Comparison of ENCODE assay signal across 19 cellular contexts in genomic region chr9:112917027-112917986, GRCh38. TPM values are rescaled to one million over a fixed set of nuclear protein-coding genes. Genes with fewer than 3 reads are reported as not detected.
DNase-seq lines count a peak whose midpoint lies in the region; ATAC-seq, FAIRE-seq and TF ChIP-seq lines count a peak whose summit lies in the region.
"Had no signal": no experiment of that assay in that cellular context is flagged by ENCODE, and none has a peak within 500 bp of the region (broad histone marks: within the 10 kb centered on the region; RNA-seq: fewer than 3 reads in every experiment).

No MANE protein-coding gene starts in this region.

- no peak for TF ChIP-seq EP300 in SK-N-SH (IDR thresholded peaks at IDR 0.05; ENCODE audit: borderline replicate concordance in 1 of 2, low read depth in 1 of 2, low read length in 1 of 2)

- H3K4me3 Mint-ChIP-seq in Caco-2 (ENCODE audit: unreplicated experiment), result no peak overlapping the region
- H3K4me3 Mint-ChIP-seq in activated CD4-positive, alpha-beta T cell treated with anti-CD3 and anti-CD28 coated beads for 36 hours, result no peak overlapping the region

- H2AFZ ChIP-seq in SK-N-SH (ENCODE audit: low read depth), result no peak overlapping the region

- DNase-seq in Caco-2 (peak in 1 of 2 experiments; percentile 24), LoVo (ENCODE audit: low spot score) (peak; percentile 63), bronchial epithelial cell (ENCODE audit: low read depth) (peak; percentile 94), left lung (no peak), A172 (ENCODE audit: low spot score) (no peak), amygdala (lab: John Stamatoyannopoulos, UW) (no peak), SK-N-SH (no peak)
- DNase-seq in activated CD4-positive, alpha-beta T cell treated with anti-CD3 and anti-CD28 coated beads for 36 hours, result no peak
- DNase-seq: COR-L47, IMR-90, Kasumi-1, NCI-H1105 treated with DMSO at 0.1 percent for 48 hours, NCI-H1930, NCI-H446 treated with DMSO at 0.1 percent for 48 hours, NCI-H748 treated with DMSO at 0.1 percent for 48 hours, Right ventricle myocardium superior had no signal

- H3K9me3 Mint-ChIP-seq in Caco-2 (ENCODE audit: unreplicated experiment), result peaks cover 17% of the 10 kb centered on the region
- H3K9me3 Mint-ChIP-seq in activated CD4-positive, alpha-beta T cell treated with anti-CD3 and anti-CD28 coated beads for 36 hours (ENCODE audit: low read depth), result no peaks in the 10 kb centered on the region

- no peak for TF ChIP-seq CTCF in Caco-2 (IDR thresholded peaks at IDR 0.05; ENCODE audit: insufficient read depth in 1 of 2, low read depth in 1 of 2, low read length in 1 of 2, severe bottlenecking in 1 of 2, unreplicated experiment in 1 of 2)
- TF ChIP-seq CTCF in bronchial epithelial cell (IDR thresholded peaks at IDR 0.05; ENCODE audit: insufficient read depth, low read length, severe bottlenecking), result no peak
- TF ChIP-seq CTCF in left lung (IDR thresholded peaks at IDR 0.05), result no peak
- no peak for TF ChIP-seq CTCF in SK-N-SH (IDR thresholded peaks at IDR 0.05)

- WGBS in SK-N-SH (ENCODE audit: low lambda C conversion rate), result 11% methylated on average over 1 of the region's 1 CpG

- peak overlapping the region; percentile 30 for H3K27ac Mint-ChIP-seq in Caco-2 (ENCODE audit: unreplicated experiment)
- H3K27ac Mint-ChIP-seq in activated CD4-positive, alpha-beta T cell treated with anti-CD3 and anti-CD28 coated beads for 36 hours, result no peak overlapping the region

- H3K36me3 Mint-ChIP-seq in Caco-2 (ENCODE audit: insufficient read depth, unreplicated experiment), result no peaks in the 10 kb centered on the region
- no peaks in the 10 kb centered on the region for H3K36me3 Mint-ChIP-seq in activated CD4-positive, alpha-beta T cell treated with anti-CD3 and anti-CD28 coated beads for 36 hours (ENCODE audit: low read depth)

- ATAC-seq in left lung, result peak; percentile 56
- ATAC-seq in activated CD4-positive, alpha-beta T cell treated with anti-CD3 and anti-CD28 coated beads for 36 hours, result no peak

- no peak overlapping the region for H3K27ac ChIP-seq in left lung
- no peak overlapping the region for H3K27ac ChIP-seq in SK-N-SH (ENCODE audit: low read depth in 2 of 2, low read length in 1 of 2)
- H3K27ac ChIP-seq: C4-2B had no signal

- H3K9me2 ChIP-seq in SK-N-SH, result no peaks in the 10 kb centered on the region

- no peak overlapping the region for H3K9ac ChIP-seq in SK-N-SH

- no peaks in the 10 kb centered on the region for H3F3A ChIP-seq in SK-N-SH (replicated peaks; ENCODE audit: insufficient read depth)

- no peaks in the 10 kb centered on the region for H3K79me2 ChIP-seq in SK-N-SH (ENCODE audit: insufficient read depth)

- no peak overlapping the region for H3K4me2 ChIP-seq in SK-N-SH

- CTCF ChIA-PET in Caco-2 (lab: Charles Lee) (no interaction called here), SK-N-SH (lab: Yijun Ruan, JAX) (interaction anchor here (0.7 to 0.9 kb wide), 2 partner anchors 78 to 195 kb away, joined by 3 read pairs; no protein-coding TSS in a partner anchor)
- CTCF ChIA-PET in activated CD4-positive, alpha-beta T cell treated with anti-CD3 and anti-CD28 coated beads for 36 hours (lab: Charles Lee), result interaction anchor here (0.6 to 1.0 kb wide), 2 partner anchors 195 to 1767 kb away, joined by 3 to 4 read pairs; no protein-coding TSS in a partner anchor

- no peaks in the 10 kb centered on the region for H4K20me1 ChIP-seq in SK-N-SH (ENCODE audit: insufficient read depth)

- no peak for TF ChIP-seq RAD21 in SK-N-SH (IDR thresholded peaks at IDR 0.05; ENCODE audit: low read length)

- H3K36me3 ChIP-seq in Caco-2 (ENCODE audit: control insufficient read depth, insufficient read depth, low read length), result no peaks in the 10 kb centered on the region
- H3K36me3 ChIP-seq in bronchial epithelial cell (ENCODE audit: control insufficient read depth, insufficient read depth, low read length), result no peaks in the 10 kb centered on the region
- H3K36me3 ChIP-seq in left lung, result no peaks in the 10 kb centered on the region
- no peaks in the 10 kb centered on the region for H3K36me3 ChIP-seq in SK-N-SH (replicated peaks in 1 of 2; ENCODE audit: control insufficient read depth in 1 of 2, insufficient read depth in 2 of 2, low read length in 1 of 2)

- H3K9me3 ChIP-seq in Caco-2, result peaks cover 8% of the 10 kb centered on the region
- no peaks in the 10 kb centered on the region for H3K9me3 ChIP-seq in left lung
- H3K9me3 ChIP-seq in SK-N-SH, result no peaks in the 10 kb centered on the region

- H3K27me3 Mint-ChIP-seq in Caco-2 (ENCODE audit: insufficient read depth, unreplicated experiment), result no peaks in the 10 kb centered on the region
- H3K27me3 Mint-ChIP-seq in activated CD4-positive, alpha-beta T cell treated with anti-CD3 and anti-CD28 coated beads for 36 hours, result peaks cover 7% of the 10 kb centered on the region

- no TSS peak for BruUV-seq in Caco-2 (replicated peaks; lab: Mats Ljungman, UMichigan)

- H3K27me3 ChIP-seq in Caco-2 (replicated peaks; ENCODE audit: control insufficient read depth, insufficient read depth, low read length), result no peaks in the 10 kb centered on the region
- no peaks in the 10 kb centered on the region for H3K27me3 ChIP-seq in bronchial epithelial cell (ENCODE audit: control insufficient read depth, insufficient read depth, low read length)
- no peaks in the 10 kb centered on the region for H3K27me3 ChIP-seq in left lung
- H3K27me3 ChIP-seq in SK-N-SH (ENCODE audit: insufficient read depth), result no peaks in the 10 kb centered on the region; the same call in 1 of the 2 replicates

- H3K4me1 Mint-ChIP-seq in Caco-2 (ENCODE audit: low read depth, unreplicated experiment), result peaks cover 35% of the 10 kb centered on the region
- peaks cover 2% of the 10 kb centered on the region for H3K4me1 Mint-ChIP-seq in activated CD4-positive, alpha-beta T cell treated with anti-CD3 and anti-CD28 coated beads for 36 hours

- POLR2A ChIA-PET in Caco-2 (lab: Charles Lee), result no interaction called here
- POLR2A ChIA-PET in activated CD4-positive, alpha-beta T cell treated with anti-CD3 and anti-CD28 coated beads for 36 hours (lab: Charles Lee), result no interaction called here
- POLR2A ChIA-PET in SK-N-SH (lab: Yijun Ruan, JAX), result no interaction called here

- H3K4me3 ChIP-seq in Caco-2 (ENCODE audit: low read depth, low read length) (no peak overlapping the region), bronchial epithelial cell (ENCODE audit: low read depth, low read length) (no peak overlapping the region), left lung (no peak overlapping the region), SK-N-SH (ENCODE audit: low read depth in 2 of 2, low read length in 1 of 2) (no peak overlapping the region)

- intact Hi-C loops in Caco-2 (cut with micrococcal nuclease; ENCODE audit: unreplicated experiment), result no loop called here
- intact Hi-C loops in left lung (cut with DNase I), result no loop called here
- intact Hi-C loops in activated CD4-positive, alpha-beta T cell treated with anti-CD3 and anti-CD28 coated beads for 36 hours (cut with DNase I, micrococcal nuclease), result no loop called here

- no peak for FAIRE-seq in bronchial epithelial cell (lab: Jason Lieb, UNC)
- FAIRE-seq: H54 had no signal

- H3K4me1 ChIP-seq in Caco-2, result peaks cover 29% of the 10 kb centered on the region
- no peaks in the 10 kb centered on the region for H3K4me1 ChIP-seq in left lung
- H3K4me1 ChIP-seq in SK-N-SH (ENCODE audit: control insufficient read depth in 1 of 2, insufficient read depth in 2 of 2, low read depth in 1 of 2, low read length in 1 of 2), result no peaks in the 10 kb centered on the region

TF ChIP-seq in SK-N-SH, 30 proteins besides CTCF, POLR2A, EP300 and RAD21 (continues in another document):
- TF ChIP-seq, protein P1, sequence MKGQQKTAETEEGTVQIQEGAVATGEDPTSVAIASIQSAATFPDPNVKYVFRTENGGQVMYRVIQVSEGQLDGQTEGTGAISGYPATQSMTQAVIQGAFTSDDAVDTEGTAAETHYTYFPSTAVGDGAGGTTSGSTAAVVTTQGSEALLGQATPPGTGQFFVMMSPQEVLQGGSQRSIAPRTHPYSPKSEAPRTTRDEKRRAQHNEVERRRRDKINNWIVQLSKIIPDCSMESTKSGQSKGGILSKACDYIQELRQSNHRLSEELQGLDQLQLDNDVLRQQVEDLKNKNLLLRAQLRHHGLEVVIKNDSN (IDR thresholded peaks at IDR 0.05; ENCODE audit: borderline replicate concordance, low read depth), result no peak
- TF ChIP-seq RXRA (IDR thresholded peaks at IDR 0.05; ENCODE audit: borderline replicate concordance, low read depth) (no peak), NFIC (IDR thresholded peaks at IDR 0.05; ENCODE audit: borderline replicate concordance) (no peak), YY1 (IDR thresholded peaks at IDR 0.05; ENCODE audit: low read depth) (no peak), REST (IDR thresholded peaks at IDR 0.05; ENCODE audit: low read depth, low read length) (no peak), FOXJ3 (CRISPR knock-in tag; IDR thresholded peaks at IDR 0.05) (no peak)

RNA-seq across cellular contexts. Expression of gene SLC46A2, which starts 26.6 kb away (rescaled TPM):
- total RNA-seq in Caco-2 (2022) (not detected in 2 replicates), bronchial epithelial cell (not detected in 2 replicates), left lung (10 to 100 TPM in 1 of 2 donors, 1 to 10 TPM in 1; 7.0 to 13.0 TPM)
- not detected for total RNA-seq in activated CD4-positive, alpha-beta T cell treated with anti-CD3 and anti-CD28 coated beads for 36 hours
- total RNA-seq in A172 (2014; rRNA removed; shearing (Covaris generic)), result not detected in 2 replicates
- polyA plus RNA-seq in SK-N-SH (2012; rRNA removed), result not detected in 2 replicates
- not detected in 2 replicates for polyA plus RNA-seq in SK-N-SH (2012; cell fraction: cytosol; rRNA removed)
- not detected in 2 replicates for polyA plus RNA-seq in SK-N-SH (2012; cell fraction: nucleus; rRNA removed)
- total RNA-seq: A673, IMR-90, Right ventricle myocardium superior had no signal
- polyA plus RNA-seq: IMR-90 had no signal

Comparison
In these comparisons a context has a peak if more than half of its experiments do, and no peak if none do; other contexts are left out.
1. DNase-seq: peak in LoVo (single experiment) and bronchial epithelial cell (single experiment); none in left lung (0 of 2), activated CD4-positive, alpha-beta T cell treated with anti-CD3 and anti-CD28 coated beads for 36 hours (single experiment), A172 (single experiment), amygdala (0 of 56) and SK-N-SH (single experiment).